19 cellular contexts compared by ENCODE assay signal in the genomic region with DNA sequence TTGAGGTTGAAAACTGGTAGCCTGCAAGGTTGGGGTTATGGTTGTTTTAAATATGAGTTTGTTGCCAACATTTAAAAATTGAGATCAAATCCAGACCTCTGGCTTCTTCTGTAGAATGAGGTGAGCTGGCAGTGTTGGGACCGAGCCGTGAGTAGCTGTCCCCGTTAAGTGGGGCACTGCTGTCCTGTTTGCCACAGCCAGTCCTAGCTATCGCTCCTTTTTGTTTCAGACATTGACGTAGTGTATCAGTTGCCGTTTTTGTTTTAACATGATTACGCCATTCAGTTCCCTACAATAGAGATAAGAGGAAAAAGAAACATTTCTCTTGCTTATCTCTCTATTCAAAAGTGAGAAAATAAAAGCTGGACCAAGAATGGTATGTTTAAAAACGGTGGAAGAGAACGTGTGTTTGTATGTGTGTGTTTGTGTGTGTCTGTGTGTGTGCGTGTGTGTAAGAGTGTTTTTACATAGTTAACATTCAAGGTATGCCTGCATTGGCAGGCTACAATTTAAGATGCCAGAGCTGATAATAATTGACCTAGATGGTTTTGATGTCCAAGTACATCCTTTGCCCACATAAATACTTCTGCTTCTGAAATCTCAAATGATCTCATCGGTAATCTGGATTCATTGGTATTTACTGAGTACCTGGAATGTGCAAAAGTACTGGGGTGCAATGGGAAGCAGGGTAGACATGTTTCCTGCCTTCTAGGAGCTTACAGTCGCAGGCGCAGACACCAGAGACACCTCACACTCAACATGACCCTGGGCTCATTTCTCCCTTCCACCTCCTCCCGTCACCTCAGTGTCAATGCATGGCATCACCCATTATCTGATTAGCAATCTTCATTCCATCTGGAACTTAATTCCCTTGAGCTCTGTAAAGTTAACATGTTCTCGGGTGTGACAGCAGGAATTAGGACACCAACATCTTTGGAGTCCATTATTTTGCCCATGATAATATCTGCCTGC.
"Had no signal": no experiment of that assay in that cellular context is flagged by ENCODE, and none has a peak within 500 bp of the region (broad histone marks: within the 10 kb centered on the region; RNA-seq: fewer than 3 reads in every experiment).

No MANE protein-coding gene starts in this region.

- H3K36me3 ChIP-seq: left lung, sigmoid colon, thyroid gland, uterus had no signal

- ATAC-seq: esophagus mucosa; left lung; natural killer cell treated with Interleukin-12 subunit alpha and Interleukin-12 subunit beta and Interleukin-15 and Interleukin-18, amount 100 ng/mL, for 72 hours; stimulated activated effector memory CD8-positive, alpha-beta T cell treated with anti-CD3 and anti-CD28 coated beads, Interleukin-12 subunit alpha, Interleukin-12 subunit beta, amount 100 ng/mL, for 72 hours had no signal

- H3K4me3 Mint-ChIP-seq: activated CD4-positive, alpha-beta memory T cell treated with anti-CD3 and anti-CD28 coated beads for 36 hours; activated T-cell treated with anti-CD3 and anti-CD28 coated beads, Interleukin-2, amount 50 U/mL, for 24 hours; brain; central memory CD8-positive, alpha-beta T cell; memory B cell; natural killer cell treated with Interleukin-12 subunit alpha and Interleukin-12 subunit beta and Interleukin-15 and Interleukin-18, amount 100 ng/mL, for 72 hours; stimulated activated effector memory CD8-positive, alpha-beta T cell treated with anti-CD3 and anti-CD28 coated beads, Interleukin-12 subunit alpha, Interleukin-12 subunit beta, amount 100 ng/mL, for 72 hours had no signal

- H3K4me1 Mint-ChIP-seq: central memory CD8-positive, alpha-beta T cell; memory B cell; stimulated activated effector memory CD8-positive, alpha-beta T cell treated with anti-CD3 and anti-CD28 coated beads, Interleukin-12 subunit alpha, Interleukin-12 subunit beta, amount 100 ng/mL, for 72 hours had no signal

- H3K4me3 ChIP-seq: coronary artery, left lung, sigmoid colon, thyroid gland, uterus had no signal

- H3K27ac ChIP-seq: coronary artery, left lung, sigmoid colon, thyroid gland, uterus had no signal

- H3K4me1 ChIP-seq: left lung, sigmoid colon, thyroid gland, uterus had no signal

- H3K9me3 ChIP-seq: left lung, sigmoid colon, thyroid gland, uterus had no signal

- H3K9me3 Mint-ChIP-seq: activated CD4-positive, alpha-beta memory T cell treated with anti-CD3 and anti-CD28 coated beads for 36 hours; activated T-cell treated with anti-CD3 and anti-CD28 coated beads, Interleukin-2, amount 50 U/mL, for 24 hours; brain; central memory CD8-positive, alpha-beta T cell; memory B cell; natural killer cell treated with Interleukin-12 subunit alpha and Interleukin-12 subunit beta and Interleukin-15 and Interleukin-18, amount 100 ng/mL, for 72 hours; stimulated activated effector memory CD8-positive, alpha-beta T cell treated with anti-CD3 and anti-CD28 coated beads, Interleukin-12 subunit alpha, Interleukin-12 subunit beta, amount 100 ng/mL, for 72 hours had no signal

- H3K27me3 ChIP-seq: left lung, sigmoid colon, thyroid gland, uterus had no signal

- H3K27ac Mint-ChIP-seq: activated CD4-positive, alpha-beta memory T cell treated with anti-CD3 and anti-CD28 coated beads for 36 hours; activated T-cell treated with anti-CD3 and anti-CD28 coated beads, Interleukin-2, amount 50 U/mL, for 24 hours; brain; memory B cell; natural killer cell treated with Interleukin-12 subunit alpha and Interleukin-12 subunit beta and Interleukin-15 and Interleukin-18, amount 100 ng/mL, for 72 hours; stimulated activated effector memory CD8-positive, alpha-beta T cell treated with anti-CD3 and anti-CD28 coated beads, Interleukin-12 subunit alpha, Interleukin-12 subunit beta, amount 100 ng/mL, for 72 hours had no signal

- H3K27me3 Mint-ChIP-seq: brain; central memory CD8-positive, alpha-beta T cell had no signal

- H3K36me3 Mint-ChIP-seq: activated CD4-positive, alpha-beta memory T cell treated with anti-CD3 and anti-CD28 coated beads for 36 hours; memory B cell; natural killer cell treated with Interleukin-12 subunit alpha and Interleukin-12 subunit beta and Interleukin-15 and Interleukin-18, amount 100 ng/mL, for 72 hours; stimulated activated effector memory CD8-positive, alpha-beta T cell treated with anti-CD3 and anti-CD28 coated beads, Interleukin-12 subunit alpha, Interleukin-12 subunit beta, amount 100 ng/mL, for 72 hours had no signal

- DNase-seq: activated CD4-positive, alpha-beta memory T cell treated with anti-CD3 and anti-CD28 coated beads for 36 hours; activated effector memory CD4-positive, alpha-beta T cell treated with Interleukin-2 at 50 U/mL for 16 hours; activated naive CD4-positive, alpha-beta T cell treated with anti-CD3 and anti-CD28 coated beads, Interleukin-2, amount 50 U/mL, for 16 hours; activated T-cell treated with anti-CD3 and anti-CD28 coated beads, Interleukin-2, amount 50 U/mL, for 24 hours; islet precursor cell; left lung; sigmoid colon; stimulated activated CD4-positive, alpha-beta T cell treated with anti-CD3 and anti-CD28 coated beads, Interleukin-2, amount 100 ng/mL, for 24 hours; T-helper 1 cell; T1000; thyroid gland; uterus had no signal
